7 cellular contexts compared by ENCODE assay signal in genomic region chr14:24425704-24426103, GRCh38. TPM values are rescaled to one million over a fixed set of nuclear protein-coding genes. Genes with fewer than 3 reads are reported as not detected.
DNase-seq lines count a peak whose midpoint lies in the region; ATAC-seq lines count a peak whose summit lies in the region.
"Had no signal": no experiment of that assay in that cellular context is flagged by ENCODE, and none has a peak within 500 bp of the region (broad histone marks: within the 10 kb centered on the region; RNA-seq: fewer than 3 reads in every experiment).

No MANE protein-coding gene starts in this region.

- no peaks in the 10 kb centered on the region for H3K9me3 Mint-ChIP-seq in activated CD4-positive, alpha-beta memory T cell treated with anti-CD3 and anti-CD28 coated beads for 36 hours

- intact Hi-C loops in activated CD4-positive, alpha-beta memory T cell treated with anti-CD3 and anti-CD28 coated beads for 36 hours (cut with micrococcal nuclease) = no loop called here

- peak overlapping the region; percentile 70 for H3K27ac Mint-ChIP-seq in activated CD4-positive, alpha-beta memory T cell treated with anti-CD3 and anti-CD28 coated beads for 36 hours

- POLR2A ChIA-PET in activated CD4-positive, alpha-beta memory T cell treated with anti-CD3 and anti-CD28 coated beads for 36 hours (lab: Charles Lee) = interaction anchor here (1.0 to 1.5 kb wide), 3 partner anchors 9 to 17 kb away, joined by 3 to 8 read pairs (median 3); partner anchors contain the start of gene SDR39U1

- no peak for ATAC-seq in HG03135 (IDR thresholded peaks at IDR 0.05; ENCODE audit: unreplicated experiment)
- no peak for ATAC-seq in GM18909 (IDR thresholded peaks at IDR 0.05; ENCODE audit: poor library complexity, unreplicated experiment)
- ATAC-seq in HG03097 (IDR thresholded peaks at IDR 0.05; ENCODE audit: low FRiP score, unreplicated experiment) = no peak

- H3K4me1 Mint-ChIP-seq in activated CD4-positive, alpha-beta memory T cell treated with anti-CD3 and anti-CD28 coated beads for 36 hours (ENCODE audit: low read depth) = peaks cover 33% of the 10 kb centered on the region

- DNase-seq in HT1080 (ENCODE audit: low read depth) (peak; percentile 34), lung microvascular endothelial cell (ENCODE audit: low read depth in 2 of 2) (peak; percentile 67 to 88)
- peak; percentile 3 for DNase-seq in activated CD4-positive, alpha-beta memory T cell treated with anti-CD3 and anti-CD28 coated beads for 36 hours
- DNase-seq: glutamatergic neuron had no signal

- no peaks in the 10 kb centered on the region for H3K36me3 Mint-ChIP-seq in activated CD4-positive, alpha-beta memory T cell treated with anti-CD3 and anti-CD28 coated beads for 36 hours

- CTCF ChIA-PET in activated CD4-positive, alpha-beta memory T cell treated with anti-CD3 and anti-CD28 coated beads for 36 hours (lab: Charles Lee) = interaction anchor here (0.6 to 21.1 kb wide), 8 partner anchors 11 to 118 kb away, joined by 3 to 968 read pairs (median 6); partner anchors contain the start of genes ADCY4, CIDEB, LTB4R and LTB4R2

- H3K27me3 Mint-ChIP-seq in activated CD4-positive, alpha-beta memory T cell treated with anti-CD3 and anti-CD28 coated beads for 36 hours = no peaks in the 10 kb centered on the region

- no peak overlapping the region for H3K4me3 Mint-ChIP-seq in activated CD4-positive, alpha-beta memory T cell treated with anti-CD3 and anti-CD28 coated beads for 36 hours

RNA-seq across cellular contexts. Expression of gene CBLN3, which starts 3.8 kb away (rescaled TPM):
- total RNA-seq in HT1080 (2014; rRNA removed; shearing (Covaris generic)) = 0.35 and 0.84 TPM in 2 replicates
- 0.92 and 1.2 TPM in 2 replicates for polyA plus RNA-seq in HT1080 (2015; cell fraction: cytosol; rRNA removed)
- 3.9 and 6.7 TPM in 2 replicates for polyA plus RNA-seq in HT1080 (2015; cell fraction: nucleus; rRNA removed)
- total RNA-seq in activated CD4-positive, alpha-beta memory T cell treated with anti-CD3 and anti-CD28 coated beads for 36 hours = 1 to 10 TPM; 8.6 to 9.3 TPM
- 0.20 and 0.22 TPM in 2 replicates for total RNA-seq in lung microvascular endothelial cell

RNA-seq across cellular contexts. Expression of gene KHNYN, which starts 4.0 kb away (rescaled TPM):
- 18.0 and 20.8 TPM in 2 replicates for total RNA-seq in HT1080 (2014; rRNA removed; shearing (Covaris generic))
- polyA plus RNA-seq in HT1080 (2015; cell fraction: cytosol; rRNA removed) = 16.2 and 17.5 TPM in 2 replicates
- 33.9 and 42.3 TPM in 2 replicates for polyA plus RNA-seq in HT1080 (2015; cell fraction: nucleus; rRNA removed)
- 10 to 100 TPM; 62.5 to 62.9 TPM for total RNA-seq in activated CD4-positive, alpha-beta memory T cell treated with anti-CD3 and anti-CD28 coated beads for 36 hours
- 30.3 and 45.8 TPM in 2 replicates for total RNA-seq in lung microvascular endothelial cell

RNA-seq across cellular contexts. Expression of gene SDR39U1, which starts 16.9 kb away (rescaled TPM):
- 11.7 and 21.9 TPM in 2 replicates for total RNA-seq in HT1080 (2014; rRNA removed; shearing (Covaris generic))
- 42.6 and 43.1 TPM in 2 replicates for polyA plus RNA-seq in HT1080 (2015; cell fraction: cytosol; rRNA removed)
- polyA plus RNA-seq in HT1080 (2015; cell fraction: nucleus; rRNA removed) = 104 and 122 TPM in 2 replicates
- 10 to 100 TPM; 36.2 to 43.8 TPM for total RNA-seq in activated CD4-positive, alpha-beta memory T cell treated with anti-CD3 and anti-CD28 coated beads for 36 hours
- total RNA-seq in lung microvascular endothelial cell = 6.5 and 7.3 TPM in 2 replicates

RNA-seq across cellular contexts. Expression of gene NYNRIN, which starts 26.9 kb away (rescaled TPM):
- total RNA-seq in HT1080 (2014; rRNA removed; shearing (Covaris generic)) = 0.03 and 0.05 TPM in 2 replicates
- 0.01 and 0.02 TPM in 2 replicates for polyA plus RNA-seq in HT1080 (2015; cell fraction: cytosol; rRNA removed)
- polyA plus RNA-seq in HT1080 (2015; cell fraction: nucleus; rRNA removed) = 0.04 and 0.15 TPM in 2 replicates
- under 1 TPM; 0.02 to 0.22 TPM for total RNA-seq in activated CD4-positive, alpha-beta memory T cell treated with anti-CD3 and anti-CD28 coated beads for 36 hours
- total RNA-seq in lung microvascular endothelial cell = 1.4 and 4.1 TPM in 2 replicates

RNA-seq across cellular contexts. Expression of gene NFATC4, which starts 57.7 kb away (rescaled TPM):
- total RNA-seq in HT1080 (2014; rRNA removed; shearing (Covaris generic)) = 0.32 TPM in 1 of 2 replicates, not detected in the other
- polyA plus RNA-seq in HT1080 (2015; cell fraction: cytosol; rRNA removed) = 0.23 and 0.28 TPM in 2 replicates
- polyA plus RNA-seq in HT1080 (2015; cell fraction: nucleus; rRNA removed) = 1.3 and 1.6 TPM in 2 replicates
- not detected for total RNA-seq in activated CD4-positive, alpha-beta memory T cell treated with anti-CD3 and anti-CD28 coated beads for 36 hours
- total RNA-seq in lung microvascular endothelial cell = 0.60 and 0.87 TPM in 2 replicates

Comparison
In these comparisons a context has a peak if more than half of its experiments do, and no peak if none do; other contexts are left out.
1. DNase-seq: peak in every context shown above with its lines; median percentile 78 in lung microvascular endothelial cell; 34 in HT1080; 3 in activated CD4-positive, alpha-beta memory T cell treated with anti-CD3 and anti-CD28 coated beads for 36 hours.